20 cellular contexts compared by ENCODE assay signal in the genomic region with DNA sequence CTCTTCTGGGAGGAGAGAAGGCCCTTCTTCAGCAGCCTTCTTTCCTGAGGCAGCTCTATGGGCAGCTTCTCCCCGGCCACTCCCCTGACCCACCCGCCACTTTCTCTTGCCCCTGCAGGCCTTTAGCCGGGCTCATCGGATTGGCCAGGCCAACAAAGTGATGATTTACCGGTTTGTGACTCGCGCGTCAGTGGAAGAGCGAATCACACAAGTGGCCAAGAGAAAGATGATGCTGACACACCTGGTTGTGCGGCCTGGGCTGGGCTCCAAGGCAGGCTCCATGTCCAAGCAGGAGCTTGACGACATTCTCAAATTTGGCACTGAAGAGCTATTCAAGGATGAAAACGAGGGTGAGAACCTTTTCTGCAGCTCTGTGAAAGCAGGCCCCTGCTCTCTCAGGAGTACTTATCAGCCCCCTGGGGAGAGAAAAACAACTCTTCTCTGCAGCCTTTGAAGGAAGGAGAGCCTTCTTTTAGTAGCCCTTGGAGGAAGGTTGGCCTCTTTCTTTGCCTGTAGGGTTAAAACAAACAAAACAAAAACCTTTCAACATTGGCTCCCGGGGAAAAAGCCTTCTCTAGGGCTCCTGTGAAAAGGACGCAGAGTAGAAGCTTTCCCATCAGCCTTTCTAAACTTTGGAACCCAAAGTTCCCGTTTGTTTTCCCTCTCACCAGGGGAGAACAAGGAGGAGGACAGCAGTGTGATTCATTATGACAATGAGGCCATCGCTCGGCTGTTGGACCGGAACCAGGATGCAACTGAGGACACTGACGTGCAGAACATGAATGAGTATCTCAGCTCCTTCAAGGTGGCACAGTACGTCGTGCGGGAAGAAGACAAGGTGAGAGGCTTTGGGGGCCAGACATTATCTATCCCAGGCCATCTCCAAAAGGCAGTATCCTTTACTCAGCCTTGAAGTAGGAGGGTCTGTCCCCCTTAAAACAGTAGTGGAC. TPM values are rescaled to one million over a fixed set of nuclear protein-coding genes. Genes with fewer than 3 reads are reported as not detected.
DNase-seq lines count a peak whose midpoint lies in the region; ATAC-seq and TF ChIP-seq lines count a peak whose summit lies in the region.
"Had no signal": no experiment of that assay in that cellular context is flagged by ENCODE, and none has a peak within 500 bp of the region (broad histone marks: within the 10 kb centered on the region; RNA-seq: fewer than 3 reads in every experiment).

No MANE protein-coding gene starts in this region.

- ATAC-seq in GM19395 (IDR thresholded peaks at IDR 0.05; ENCODE audit: unreplicated experiment) (no peak), HG02588 (IDR thresholded peaks at IDR 0.05; ENCODE audit: unreplicated experiment) (no peak)
- ATAC-seq: A549, sciatic nerve had no signal

- intact Hi-C loops in PC-9 (cut with micrococcal nuclease; ENCODE audit: unreplicated experiment), result no loop called here
- intact Hi-C loops in dorsolateral prefrontal cortex (cut with DNase I), result no loop called here
- intact Hi-C loops in sigmoid colon (cut with DNase I), result no loop called here

- CTCF ChIA-PET in PC-9 (lab: Charles Lee), result no interaction called here

- no peaks in the 10 kb centered on the region for H3K79me2 ChIP-seq in PC-9 (ENCODE audit: low read depth)

- H3K9me2 ChIP-seq in PC-9 (ENCODE audit: insufficient read depth), result no peaks in the 10 kb centered on the region

- H3K27ac ChIP-seq in PC-9 (no peak overlapping the region), dorsolateral prefrontal cortex (peak overlapping the region in 35 of 59 donors; percentile 6 to 74 (median 53)), sigmoid colon (no peak overlapping the region)
- H3K27ac ChIP-seq: A549, SJSA1, tibial artery had no signal

- no peaks in the 10 kb centered on the region for H3F3A ChIP-seq in PC-9 (ENCODE audit: insufficient read depth, low read depth)

- TF ChIP-seq CTCF in PC-9 (conservative IDR thresholded peaks at IDR 0.05), result no peak
- TF ChIP-seq CTCF in dorsolateral prefrontal cortex (IDR thresholded peaks at IDR 0.05 in 54 of 56, conservative IDR thresholded peaks at IDR 0.05 in 2 of 56; ENCODE audit: low read depth in 1 of 56, partially characterized antibody in 56 of 56), result no peak
- TF ChIP-seq CTCF in sigmoid colon (IDR thresholded peaks at IDR 0.05), result no peak

- no peaks in the 10 kb centered on the region for H4K20me1 ChIP-seq in PC-9 (ENCODE audit: insufficient read depth)

- TF ChIP-seq POLR2A in sigmoid colon (IDR thresholded peaks at IDR 0.05), result no peak

- BruUV-seq in PC-9 (replicated peaks; lab: Mats Ljungman, UMichigan), result TSS peak; percentile 16

- no peak overlapping the region for H3K4me3 ChIP-seq in PC-9
- H3K4me3 ChIP-seq in dorsolateral prefrontal cortex, result no peak overlapping the region
- no peak overlapping the region for H3K4me3 ChIP-seq in sigmoid colon
- H3K4me3 ChIP-seq: A549, SJSA1, tibial artery had no signal

- TF ChIP-seq EP300 in sigmoid colon (IDR thresholded peaks at IDR 0.05), result no peak

- no peaks in the 10 kb centered on the region for H3K9me3 ChIP-seq in PC-9 (ENCODE audit: insufficient read depth, low read depth)
- H3K9me3 ChIP-seq in sigmoid colon, result no peaks in the 10 kb centered on the region
- H3K9me3 ChIP-seq: A549, SJSA1, tibial artery had no signal

- H3K36me3 ChIP-seq in PC-9 (ENCODE audit: low read depth) (no peaks in the 10 kb centered on the region), sigmoid colon (peaks cover 66 to 100% (median 84%) of the 10 kb centered on the region in 4 donors)

- H2AFZ ChIP-seq in PC-9, result no peak overlapping the region

- H3K27me3 ChIP-seq in PC-9 (ENCODE audit: insufficient read depth, low read depth), result no peaks in the 10 kb centered on the region
- no peaks in the 10 kb centered on the region for H3K27me3 ChIP-seq in dorsolateral prefrontal cortex
- H3K27me3 ChIP-seq in sigmoid colon, result no peaks in the 10 kb centered on the region
- H3K27me3 ChIP-seq: SJSA1, tibial artery had no signal

- WGBS in sigmoid colon, 2 donors, result 88 to 90% methylated on average over 22 of the region's 22 CpGs

- peak; percentile 25 for DNase-seq in activated effector memory CD4-positive, alpha-beta T cell treated with anti-CD3 and anti-CD28 coated beads, Interleukin-2, amount 50 U/mL, for 16 hours
- no peak for DNase-seq in activated effector memory CD4-positive, alpha-beta T cell treated with Interleukin-2 at 50 U/mL for 16 hours
- peak in 1 of 2 experiments; percentile 14 for DNase-seq in PC-9
- peak in 3 of 10 donors; percentile 47 to 69 (median 60) for DNase-seq in dorsolateral prefrontal cortex
- DNase-seq in sigmoid colon, result peak; percentile 34
- no peak for DNase-seq in SIG-M5 (lab: John Stamatoyannopoulos, UW)
- DNase-seq: activated CD4-positive, alpha-beta T cell treated with anti-CD3 and anti-CD28 coated beads, Interleukin-2, amount 10 ng/mL, durations not matched to agents 24 days and 14 days; activated T-cell treated with anti-CD3 and anti-CD28 coated beads, Interleukin-2, amount 50 U/mL, for 1 hour; CD8-positive, alpha-beta memory T cell; effector CD4-positive, alpha-beta T cell; foreskin fibroblast; GF-D8; mesenchymal stem cell; stimulated activated CD4-positive, alpha-beta T cell treated with anti-CD3 and anti-CD28 coated beads, Interleukin-4, amount 100 ng/mL, for 1 hour; tibial artery had no signal

- H3K4me2 ChIP-seq in PC-9, result no peak overlapping the region
- H3K4me2 ChIP-seq: A549 had no signal

- POLR2A ChIA-PET in PC-9 (lab: Charles Lee; ENCODE audit: unreplicated experiment), result no interaction called here

- H3K4me1 ChIP-seq in PC-9 (replicated peaks; ENCODE audit: insufficient read depth), result no peaks in the 10 kb centered on the region
- H3K4me1 ChIP-seq in sigmoid colon, result no peaks in the 10 kb centered on the region
- H3K4me1 ChIP-seq: A549, SJSA1, tibial artery had no signal

RNA-seq across cellular contexts. Expression of a gene that starts 12.7 kb away (rescaled TPM):
- total RNA-seq in PC-9 (2021) (3.1 and 4.2 TPM in 2 replicates), dorsolateral prefrontal cortex (10 to 100 TPM in 3 of 120 experiments, 1 to 10 TPM in 117; 3.8 to 10.7 (median 6.7) TPM), sigmoid colon (1 to 10 TPM; 3.2 to 4.5 (median 4.2) TPM)
- polyA plus RNA-seq in sigmoid colon, result 1 to 10 TPM in 2 of 3 donors, under 1 TPM in 1; 0.69 to 3.6 (median 1.8) TPM

RNA-seq across cellular contexts. Expression of a gene that starts 14.8 kb away (rescaled TPM):
- total RNA-seq in PC-9 (2021) (197 and 219 TPM in 2 replicates), dorsolateral prefrontal cortex (100 to 1,000 TPM in 92 of 120 experiments, 10 to 100 TPM in 28; 45.9 to 168 (median 112) TPM), sigmoid colon (100 to 1,000 TPM in 3 of 4 donors, 10 to 100 TPM in 1; 97.2 to 147 (median 117) TPM)
- 10 to 100 TPM; 33.8 to 88.9 (median 47.4) TPM for polyA plus RNA-seq in sigmoid colon

RNA-seq across cellular contexts. Expression of a gene that starts 26.2 kb away (rescaled TPM):
- total RNA-seq in PC-9 (2021) (9.5 and 13.8 TPM in 2 replicates), dorsolateral prefrontal cortex (10 to 100 TPM in 118 of 120 experiments, 1 to 10 TPM in 2; 6.6 to 52.0 (median 21.5) TPM), sigmoid colon (1 to 10 TPM in 1 of 4 donors, under 1 TPM in 2, not detected in 1; 0.54 to 2.1 (median 0.66) TPM)
- 1 to 10 TPM in 1 of 3 donors, under 1 TPM in 2; 0.60 to 5.5 (median 0.69) TPM for polyA plus RNA-seq in sigmoid colon
- polyA plus RNA-seq: CD8-positive, alpha-beta memory T cell had no signal

RNA-seq across cellular contexts. Expression of a gene that starts 28.3 kb away (rescaled TPM):
- 181 and 224 TPM in 2 replicates for total RNA-seq in PC-9 (2021)
- total RNA-seq in dorsolateral prefrontal cortex, result 100 to 1,000 TPM in 53 of 120 experiments, 10 to 100 TPM in 67; 58.5 to 141 (median 98.0) TPM
- 10 to 100 TPM; 33.5 to 66.5 (median 45.7) TPM for total RNA-seq in sigmoid colon
- polyA plus RNA-seq in sigmoid colon, result 100 to 1,000 TPM; 123 to 170 (median 123) TPM

RNA-seq across cellular contexts. Expression of a gene that starts 28.6 kb away (rescaled TPM):
- total RNA-seq in PC-9 (2021) (62.3 and 65.1 TPM in 2 replicates), dorsolateral prefrontal cortex (10 to 100 TPM; 13.4 to 35.9 (median 20.7) TPM), sigmoid colon (10 to 100 TPM; 11.8 to 40.4 (median 30.0) TPM)
- 10 to 100 TPM; 16.6 to 33.3 (median 16.8) TPM for polyA plus RNA-seq in sigmoid colon

Comparison
In these comparisons a context has a peak if more than half of its experiments do, and no peak if none do; other contexts are left out.
1. DNase-seq: peak in activated effector memory CD4-positive, alpha-beta T cell treated with anti-CD3 and anti-CD28 coated beads, Interleukin-2, amount 50 U/mL, for 16 hours (single experiment) and sigmoid colon (single experiment); none in activated effector memory CD4-positive, alpha-beta T cell treated with Interleukin-2 at 50 U/mL for 16 hours (single experiment) and SIG-M5 (single experiment).
2. H3K27ac ChIP-seq: peak in dorsolateral prefrontal cortex (35 of 59); none in PC-9 (single experiment) and sigmoid colon (0 of 4).